In genomic region chrX:40166582-40166981, GRCh38 we compare ENCODE assay signal across 1 cellular context.
TF ChIP-seq lines count a peak whose summit lies in the region.

No MANE protein-coding gene starts in this region.

TF ChIP-seq in HEK293, 187 proteins besides CTCF, POLR2A, EP300 and RAD21 (continued from another document):
- TF ChIP-seq ZSCAN18 (tag by site-specific recombination; IDR thresholded peaks at IDR 0.05) (no peak), ZNF514 (tag by site-specific recombination; IDR thresholded peaks at IDR 0.05) (no peak), ZNF549 (tag by site-specific recombination; IDR thresholded peaks at IDR 0.05) (no peak), ZBTB17 (tag by site-specific recombination; IDR thresholded peaks at IDR 0.05) (0 out of 2 replicates have a peak, but pooled peaks have one; percentile 20), KLF16 (tag by site-specific recombination; IDR thresholded peaks at IDR 0.05) (no peak), ZNF311 (tag by site-specific recombination; IDR thresholded peaks at IDR 0.05; ENCODE audit: borderline replicate concordance) (no peak), PRDM2 (tag by site-specific recombination; IDR thresholded peaks at IDR 0.05; ENCODE audit: borderline replicate concordance) (no peak), GLIS2 (tag by site-specific recombination; IDR thresholded peaks at IDR 0.05) (peak; percentile 58), SCRT1 (tag by site-specific recombination; IDR thresholded peaks at IDR 0.05; ENCODE audit: borderline replicate concordance) (no peak), TCF7L2 (IDR thresholded peaks at IDR 0.05; ENCODE audit: borderline replicate concordance, low read depth, low read length) (peak; percentile 76), ZNF341 (tag by site-specific recombination; IDR thresholded peaks at IDR 0.05; ENCODE audit: low read depth) (no peak; the same call in 1 of the 2 replicates), RBAK (tag by site-specific recombination; IDR thresholded peaks at IDR 0.05) (no peak), PATZ1 (tag by site-specific recombination; IDR thresholded peaks at IDR 0.05) (0 out of 2 replicates have a peak, but pooled peaks have one; percentile 27), ZNF133 (tag by site-specific recombination; IDR thresholded peaks at IDR 0.05) (no peak), HOXC10 (CRISPR knock-in tag; IDR thresholded peaks at IDR 0.05) (no peak), ZEB2 (tag by site-specific recombination; IDR thresholded peaks at IDR 0.05) (no peak), ELK4 (IDR thresholded peaks at IDR 0.05; ENCODE audit: borderline replicate concordance, low read depth, low read length) (no peak), ZNF843 (tag by site-specific recombination; IDR thresholded peaks at IDR 0.05) (no peak), WT1 (tag by site-specific recombination; IDR thresholded peaks at IDR 0.05) (peak; percentile 62; the same call in 1 of the 2 replicates), REPIN1 (tag by site-specific recombination; IDR thresholded peaks at IDR 0.05; ENCODE audit: low read depth) (no peak), FEZF1 (tag by site-specific recombination; IDR thresholded peaks at IDR 0.05) (no peak; the same call in 1 of the 2 replicates), ZNF114 (tag by site-specific recombination; IDR thresholded peaks at IDR 0.05) (no peak), ZBTB8A (tag by site-specific recombination; IDR thresholded peaks at IDR 0.05) (peak; percentile 97), ZNF184 (tag by site-specific recombination; IDR thresholded peaks at IDR 0.05) (no peak), ZNF558 (tag by site-specific recombination; IDR thresholded peaks at IDR 0.05) (no peak), ZNF837 (tag by site-specific recombination; IDR thresholded peaks at IDR 0.05) (no peak), GLI4 (tag by site-specific recombination; IDR thresholded peaks at IDR 0.05) (no peak), SP7 (tag by site-specific recombination; IDR thresholded peaks at IDR 0.05) (peak; percentile 36; the same call in 1 of the 2 replicates), PRDM4 (tag by site-specific recombination; IDR thresholded peaks at IDR 0.05) (no peak), GLI2 (tag by site-specific recombination; IDR thresholded peaks at IDR 0.05; ENCODE audit: borderline replicate concordance, low read depth) (no peak), ZNF292 (tag by site-specific recombination; IDR thresholded peaks at IDR 0.05; ENCODE audit: borderline replicate concordance, low read depth) (no peak), ZNF2 (tag by site-specific recombination; IDR thresholded peaks at IDR 0.05) (no peak), ZNF211 (tag by site-specific recombination; IDR thresholded peaks at IDR 0.05; ENCODE audit: low read depth) (no peak), ZNF521 (tag by site-specific recombination; IDR thresholded peaks at IDR 0.05) (no peak), KLF9 (tag by site-specific recombination; IDR thresholded peaks at IDR 0.05; ENCODE audit: low read depth) (no peak), ZNF280D (tag by site-specific recombination; IDR thresholded peaks at IDR 0.05) (no peak), GLIS1 (tag by site-specific recombination; IDR thresholded peaks at IDR 0.05) (peak; percentile 72), AEBP2 (tag by site-specific recombination; IDR thresholded peaks at IDR 0.05; ENCODE audit: borderline replicate concordance) (no peak), KLF7 (tag by site-specific recombination; IDR thresholded peaks at IDR 0.05; ENCODE audit: borderline replicate concordance) (no peak), OVOL3 (tag by site-specific recombination; IDR thresholded peaks at IDR 0.05) (no peak), ZNF404 (tag by site-specific recombination; IDR thresholded peaks at IDR 0.05) (no peak), ZNF112 (tag by site-specific recombination; IDR thresholded peaks at IDR 0.05) (no peak), ZNF501 (tag by site-specific recombination; IDR thresholded peaks at IDR 0.05) (no peak), ZFP37 (tag by site-specific recombination; IDR thresholded peaks at IDR 0.05) (no peak), ZNF433 (tag by site-specific recombination; IDR thresholded peaks at IDR 0.05; ENCODE audit: low read depth) (no peak), OSR2 (tag by site-specific recombination; IDR thresholded peaks at IDR 0.05) (0 out of 2 replicates have a peak, but pooled peaks have one; percentile 51), ZNF654 (tag by site-specific recombination; IDR thresholded peaks at IDR 0.05; ENCODE audit: low read depth) (no peak), ZNF561 (tag by site-specific recombination; IDR thresholded peaks at IDR 0.05; ENCODE audit: borderline replicate concordance) (no peak), ZNF350 (tag by site-specific recombination; IDR thresholded peaks at IDR 0.05) (no peak), ZNF585B (tag by site-specific recombination; IDR thresholded peaks at IDR 0.05) (no peak), ZBTB7A (tag by site-specific recombination; IDR thresholded peaks at IDR 0.05; ENCODE audit: low read depth) (no peak), ZNF624 (tag by site-specific recombination; IDR thresholded peaks at IDR 0.05) (no peak)
